8 cellular contexts compared by ENCODE assay signal in genomic region chr5:132459031-132459982, GRCh38. TPM values are rescaled to one million over a fixed set of nuclear protein-coding genes. Genes with fewer than 3 reads are reported as not detected.
DNase-seq lines count a peak whose midpoint lies in the region; ATAC-seq and TF ChIP-seq lines count a peak whose summit lies in the region.

No MANE protein-coding gene starts in this region.

- in situ Hi-C loops in KBM-7 (cut with MboI; ENCODE audit: low pct_unique_long_range_greater_than_20kb, low sequenced_read_pairs): no loop called here

- H3K27me3 ChIP-seq in DND-41 (ENCODE audit: insufficient read depth, low read length, poor library complexity): no peaks in the 10 kb centered on the region

- H3K4me3 ChIP-seq in DND-41 (ENCODE audit: low read depth in 1 of 2, low read length in 2 of 2): no peak overlapping the region

- H3K4me2 ChIP-seq in DND-41 (ENCODE audit: insufficient read depth, low read length): no peak overlapping the region; the same call in 1 of the 2 replicates

- ATAC-seq in DND-41 (ENCODE audit: insufficient read depth, low read depth) (no peak), HG03469 (IDR thresholded peaks at IDR 0.05; ENCODE audit: unreplicated experiment) (no peak), HG02759 (IDR thresholded peaks at IDR 0.05; ENCODE audit: unreplicated experiment) (no peak)

- peak overlapping the region; percentile 69 for H3K9ac ChIP-seq in DND-41 (ENCODE audit: low read depth, low read length)

- peaks cover 100% of the 10 kb centered on the region for H3K4me1 ChIP-seq in DND-41 (ENCODE audit: insufficient read depth, low read length)

- no peak for TF ChIP-seq CTCF in DND-41 (IDR thresholded peaks at IDR 0.05; ENCODE audit: borderline replicate concordance, extremely low read depth, low read length, poor library complexity, severe bottlenecking)

- peak; percentile 42 for DNase-seq in DND-41
- DNase-seq in KBM-7: peak; percentile 70
- peak; percentile 99 for DNase-seq in myocyte (ENCODE audit: low read depth)
- no peak for DNase-seq in GM19238 (ENCODE audit: insufficient read length, low spot score)
- DNase-seq in activated CD4-positive, alpha-beta T cell treated with anti-CD3 and anti-CD28 coated beads, Interleukin-2, amount 50 U/mL, for 1 hour: no peak

- H3K27ac ChIP-seq in DND-41 (ENCODE audit: low read length) (peak overlapping the region; percentile 99), adipose tissue (ENCODE audit: low read depth, low read length) (peak overlapping the region; percentile 10)

- peaks cover 92% of the 10 kb centered on the region for H3K79me2 ChIP-seq in DND-41 (ENCODE audit: insufficient read depth, low read length)

- peaks cover 77% of the 10 kb centered on the region for H3K36me3 ChIP-seq in DND-41 (ENCODE audit: insufficient read depth, low read length)

- H3K9me3 ChIP-seq in DND-41 (ENCODE audit: insufficient read depth, low read length, severe bottlenecking): no peaks in the 10 kb centered on the region

- no peak overlapping the region for H2AFZ ChIP-seq in DND-41 (ENCODE audit: low read depth, low read length)

- H4K20me1 ChIP-seq in DND-41 (ENCODE audit: insufficient read depth, low read length): peaks cover 5% of the 10 kb centered on the region; the same call in 1 of the 2 replicates

- WGBS in adipose tissue, 3 donors: 59 to 89% (median 68%) methylated on average over 12 of the region's 12 CpGs

RNA-seq across cellular contexts. Expression of gene IRF1, which starts 31.3 kb away (rescaled TPM):
- 10 to 100 TPM in 2 of 3 donors, 1 to 10 TPM in 1; 9.1 to 90.5 (median 58.0) TPM for polyA plus RNA-seq in adipose tissue
- total RNA-seq in myocyte: 9.8 and 11.7 TPM in 2 replicates
- 37.0 TPM for polyA plus RNA-seq in myocyte (2012)

Comparison
In these comparisons a context has a peak if more than half of its experiments do, and no peak if none do; other contexts are left out.
1. DNase-seq: peak in DND-41 (single experiment), KBM-7 (single experiment) and myocyte (single experiment); none in GM19238 (single experiment) and activated CD4-positive, alpha-beta T cell treated with anti-CD3 and anti-CD28 coated beads, Interleukin-2, amount 50 U/mL, for 1 hour (single experiment).